16 cellular contexts compared by ENCODE assay signal in the genomic region with DNA sequence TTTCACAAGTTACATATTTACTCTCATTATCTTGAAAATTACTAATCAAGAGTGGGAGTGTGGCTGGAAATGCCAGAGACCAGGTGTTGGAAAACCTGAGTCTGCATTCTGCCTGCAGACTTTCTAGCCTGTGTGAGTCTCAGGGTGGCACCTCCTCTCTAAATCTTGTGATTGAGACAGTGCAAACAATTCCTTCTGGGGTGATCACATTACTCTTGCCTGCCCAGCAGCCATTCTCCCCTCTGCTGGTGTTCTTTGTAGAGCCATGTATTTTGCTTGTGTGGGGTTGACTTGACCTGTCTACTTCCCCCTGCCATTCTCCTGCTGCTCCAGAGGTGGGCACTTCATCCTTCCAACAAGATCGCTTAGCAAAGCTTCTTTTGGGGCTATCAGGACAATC.
A peak's percentile ranks its signal among the peaks of the same experiment; 100 is the strongest.
DNase-seq lines count a peak whose midpoint lies in the region; ATAC-seq and TF ChIP-seq lines count a peak whose summit lies in the region.
"Had no signal": no experiment of that assay in that cellular context is flagged by ENCODE, and none has a peak within 500 bp of the region (broad histone marks: within the 10 kb centered on the region; RNA-seq: fewer than 3 reads in every experiment).

No MANE protein-coding gene starts in this region.

- peak overlapping the region; percentile 42 for H3K4me2 ChIP-seq in MM.1S (ENCODE audit: low read depth, low read length)
- H3K4me2 ChIP-seq: smooth muscle cell had no signal

- H3K9me3 ChIP-seq in MM.1S (replicated peaks; ENCODE audit: insufficient read depth, low read length) (no peaks in the 10 kb centered on the region), mucosa of descending colon (no peaks in the 10 kb centered on the region)

- no peaks in the 10 kb centered on the region for H3F3A ChIP-seq in MM.1S (ENCODE audit: insufficient read depth, low read length)

- no peaks in the 10 kb centered on the region for H3K27me3 ChIP-seq in MM.1S (replicated peaks; ENCODE audit: insufficient read depth, low read length)

- H3K4me3 Mint-ChIP-seq in Calu3 (ENCODE audit: low read depth, unreplicated experiment): no peak overlapping the region
- H3K4me3 Mint-ChIP-seq: activated naive CD8-positive, alpha-beta T cell treated with anti-CD3 and anti-CD28 coated beads, Interleukin-2, amount 10 ng/mL, durations not matched to agents 7 days and 5 days; stimulated activated naive CD8-positive, alpha-beta T cell treated with anti-CD3 and anti-CD28 coated beads, Interleukin-15, Interleukin-2, amounts not matched to agents 100 ng/mL and 50 ng/mL, for 24 hours had no signal

- 0 out of 2 replicates have a peak, but pooled peaks cover 3% of the 10 kb centered on the region for H3K79me2 ChIP-seq in MM.1S (ENCODE audit: low read length)

- TF ChIP-seq POLR2A in erythroblast (IDR thresholded peaks at IDR 0.05; ENCODE audit: low read length): no peak

- H3K27ac ChIP-seq in MM.1S (ENCODE audit: low read length) (peak overlapping the region; percentile 8; the same call in 1 of the 2 replicates), caudate nucleus (ENCODE audit: low read depth, low read length) (peak overlapping the region; percentile 69)

- no peak overlapping the region for H3K4me3 ChIP-seq in MM.1S (ENCODE audit: low read length)
- H3K4me3 ChIP-seq in mucosa of descending colon: no peak overlapping the region
- H3K4me3 ChIP-seq: smooth muscle cell had no signal

- BruUV-seq in Calu3 (replicated peaks; lab: Mats Ljungman, UMichigan): no TSS peak

- no peaks in the 10 kb centered on the region for H3K9me2 ChIP-seq in MM.1S (replicated peaks; ENCODE audit: insufficient read depth, low read length)

- H4K20me1 ChIP-seq in MM.1S (ENCODE audit: insufficient read depth, low read length): no peaks in the 10 kb centered on the region

- no peaks in the 10 kb centered on the region for H3K9me3 Mint-ChIP-seq in Calu3 (ENCODE audit: low read depth, unreplicated experiment)
- H3K9me3 Mint-ChIP-seq: activated naive CD8-positive, alpha-beta T cell treated with anti-CD3 and anti-CD28 coated beads, Interleukin-2, amount 10 ng/mL, durations not matched to agents 7 days and 5 days; stimulated activated naive CD8-positive, alpha-beta T cell treated with anti-CD3 and anti-CD28 coated beads, Interleukin-15, Interleukin-2, amounts not matched to agents 100 ng/mL and 50 ng/mL, for 24 hours had no signal

- peak; percentile 33 for ATAC-seq in mucosa of descending colon
- no peak for ATAC-seq in HG02759 (IDR thresholded peaks at IDR 0.05; ENCODE audit: unreplicated experiment)

- peaks cover 7% of the 10 kb centered on the region for H3K4me1 ChIP-seq in MM.1S (ENCODE audit: low read length)
- H3K4me1 ChIP-seq in mucosa of descending colon (ENCODE audit: low read depth): no peaks in the 10 kb centered on the region

- no peak for TF ChIP-seq CTCF in Calu3 (IDR thresholded peaks at IDR 0.05; ENCODE audit: unreplicated experiment)
- TF ChIP-seq CTCF in MM.1S (IDR thresholded peaks at IDR 0.05; ENCODE audit: low read length): no peak
- no peak for TF ChIP-seq CTCF in mucosa of descending colon (IDR thresholded peaks at IDR 0.05)

- H3K27ac Mint-ChIP-seq in Calu3 (ENCODE audit: unreplicated experiment): peak overlapping the region; percentile 9
- H3K27ac Mint-ChIP-seq: activated naive CD8-positive, alpha-beta T cell treated with anti-CD3 and anti-CD28 coated beads, Interleukin-2, amount 10 ng/mL, durations not matched to agents 7 days and 5 days; stimulated activated naive CD8-positive, alpha-beta T cell treated with anti-CD3 and anti-CD28 coated beads, Interleukin-15, Interleukin-2, amounts not matched to agents 100 ng/mL and 50 ng/mL, for 24 hours had no signal

- CTCF ChIA-PET in Calu3 (lab: Charles Lee): interaction anchor here (1.3 kb wide), 1 partner anchor 146 kb away, joined by 4 read pairs; no protein-coding TSS in a partner anchor

- peaks cover 30% of the 10 kb centered on the region for H3K36me3 Mint-ChIP-seq in Calu3 (ENCODE audit: insufficient read depth, unreplicated experiment)
- H3K36me3 Mint-ChIP-seq: activated naive CD8-positive, alpha-beta T cell treated with anti-CD3 and anti-CD28 coated beads, Interleukin-2, amount 10 ng/mL, durations not matched to agents 7 days and 5 days had no signal

- H3K4me1 Mint-ChIP-seq in Calu3 (ENCODE audit: low read depth, unreplicated experiment): peaks cover 21% of the 10 kb centered on the region
- H3K4me1 Mint-ChIP-seq: activated naive CD8-positive, alpha-beta T cell treated with anti-CD3 and anti-CD28 coated beads, Interleukin-2, amount 10 ng/mL, durations not matched to agents 7 days and 5 days had no signal

- H3K9ac ChIP-seq in MM.1S (ENCODE audit: low read length): no peak overlapping the region

- no peaks in the 10 kb centered on the region for H3K36me3 ChIP-seq in MM.1S (replicated peaks; ENCODE audit: insufficient read depth, low read length)
- no peaks in the 10 kb centered on the region for H3K36me3 ChIP-seq in mucosa of descending colon (ENCODE audit: low read depth)

- no peaks in the 10 kb centered on the region for H3K27me3 Mint-ChIP-seq in Calu3 (ENCODE audit: unreplicated experiment)

- DNase-seq in Calu3: peak; percentile 9
- peak; percentile 16 for DNase-seq in MM.1S
- peak in 5 of 61 donors; percentile 16 to 28 (median 20) for DNase-seq in caudate nucleus (lab: John Stamatoyannopoulos, UW)
- DNase-seq in mucosa of descending colon: no peak
- DNase-seq in posterior vena cava (ENCODE audit: low spot score): no peak
- no peak for DNase-seq in erythroblast (lab: John Stamatoyannopoulos, UW)
- no peak for DNase-seq in ecto neural progenitor cell (ENCODE audit: low spot score)
- DNase-seq: activated CD4-positive, CD25-positive, alpha-beta regulatory T cell; activated naive CD8-positive, alpha-beta T cell treated with anti-CD3 and anti-CD28 coated beads, Interleukin-2, amount 10 ng/mL, durations not matched to agents 7 days and 5 days; activated T-cell treated with anti-CD3 and anti-CD28 coated beads, Interleukin-2, amount 50 U/mL, for 1 hour; NCI-H526; occipital lobe; RPMI8226 had no signal

- intact Hi-C loops in Calu3 (cut with micrococcal nuclease; ENCODE audit: unreplicated experiment): no loop called here
- intact Hi-C loops in mucosa of descending colon (cut with DNase I, micrococcal nuclease): no loop called here
- intact Hi-C loops in posterior vena cava (cut with DNase I): loop anchor here in 1 of 2 donors (10.0 kb wide), 1 partner anchor 141 kb away; no protein-coding TSS in a partner anchor

- H2AFZ ChIP-seq in MM.1S (ENCODE audit: low read length): no peak overlapping the region

Comparison
In these comparisons a context has a peak if more than half of its experiments do, and no peak if none do; other contexts are left out.
1. DNase-seq: peak in Calu3 (single experiment) and MM.1S (single experiment); none in mucosa of descending colon (0 of 3), posterior vena cava (single experiment), erythroblast (0 of 2) and ecto neural progenitor cell (single experiment).